Comparison of ENCODE assay signal across 26 cellular contexts in the genomic region with DNA sequence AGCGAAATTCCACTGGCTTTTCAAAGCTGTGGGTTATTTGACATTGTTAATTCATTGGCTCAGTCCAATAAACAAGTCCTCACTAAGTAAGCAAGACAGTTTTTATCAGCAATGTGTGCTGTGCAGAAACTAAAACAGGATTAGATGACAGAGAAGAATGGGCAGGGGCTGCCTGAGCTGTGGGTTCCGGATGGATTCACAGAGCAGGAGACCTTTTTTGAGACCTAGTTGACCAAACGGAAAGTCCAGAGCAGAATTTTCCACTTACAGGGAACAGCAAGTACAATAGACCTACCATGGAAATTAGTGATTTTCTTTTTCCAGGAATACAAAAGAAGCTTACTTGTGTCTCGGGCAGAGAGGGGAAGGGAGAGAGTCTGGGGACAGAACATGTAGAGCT. TPM values are rescaled to one million over a fixed set of nuclear protein-coding genes. Genes with fewer than 3 reads are reported as not detected.
"Had no signal": no experiment of that assay in that cellular context is flagged by ENCODE, and none has a peak within 500 bp of the region (broad histone marks: within the 10 kb centered on the region; RNA-seq: fewer than 3 reads in every experiment).

No MANE protein-coding gene starts in this region.

- H3K27ac ChIP-seq: SJCRH30 had no signal

- DNase-seq: Karpas-422; KG1; MG63; NCI-H1092; NCI-H1105 treated with DMSO at 0.1 percent for 48 hours; NCI-H1417 treated with DMSO at 0.1 percent for 48 hours; NCI-H146; NCI-H1694 treated with DMSO at 0.1 percent for 48 hours; NCI-H1930; NCI-H2081; NCI-H2107; NCI-H2171; NCI-H226; NCI-H446; NCI-H510A treated with DMSO at 0.1 percent for 48 hours; NCI-H526; NK-92 treated with Interleukin-12 subunit alpha and Interleukin-12 subunit beta, amount 100 ng/mL, for 24 hours; PC-3; SHP77 treated with DMSO at 0.1 percent for 48 hours; SJCRH30 had no signal

- H3K36me3 ChIP-seq: MG63, SJCRH30 had no signal

- H3K4me1 ChIP-seq: SJCRH30 had no signal

- ATAC-seq: Panc1, PC-3, Right ventricle myocardium inferior, SK-N-SH treated with all-trans-retinoic acid at 6 μM for 48 hours had no signal

- H3K9me3 ChIP-seq: MG63, SJCRH30 had no signal

- H3K4me3 ChIP-seq: MG63, SJCRH30 had no signal

- H3K27me3 ChIP-seq: SJCRH30 had no signal

RNA-seq across cellular contexts. Expression of gene KDM4F, which starts 5.2 kb away (rescaled TPM):
- total RNA-seq: HT-29, OCI-LY7, PC-3, Right ventricle myocardium inferior, RPMI7951, SJCRH30 had no signal

RNA-seq across cellular contexts. Expression of gene KDM4E, which starts 19.0 kb away (rescaled TPM):
- total RNA-seq: HT-29, OCI-LY7, PC-3, Right ventricle myocardium inferior, RPMI7951, SJCRH30 had no signal
